Comparison of ENCODE assay signal across 8 cellular contexts in the genomic region with DNA sequence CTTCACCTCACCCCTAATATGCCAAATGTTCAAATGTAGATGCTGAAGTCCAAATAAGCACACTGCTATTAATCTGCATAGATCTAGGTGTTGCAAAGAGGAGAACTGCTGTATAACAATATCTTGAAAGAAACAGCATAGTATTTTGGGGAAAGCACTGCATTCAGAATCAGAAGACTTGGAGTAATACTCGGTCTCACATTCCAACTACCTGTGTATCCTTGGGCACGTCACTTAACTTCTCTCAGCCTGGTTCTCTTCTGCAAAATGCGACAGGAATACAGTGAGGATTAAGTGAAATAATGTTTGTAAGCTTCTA. TPM values are rescaled to one million over a fixed set of nuclear protein-coding genes. Genes with fewer than 3 reads are reported as not detected.
DNase-seq lines count a peak whose midpoint lies in the region; ATAC-seq and TF ChIP-seq lines count a peak whose summit lies in the region.

No MANE protein-coding gene starts in this region.

- H3K4me3 Mint-ChIP-seq in activated CD8-positive, alpha-beta memory T cell treated with anti-CD3 and anti-CD28 coated beads, Interleukin-2, amount 10 ng/mL, durations not matched to agents 7 days and 5 days: peak overlapping the region; percentile 94
- peak overlapping the region; percentile 88 to 98 (median 96) for H3K4me3 Mint-ChIP-seq in IgD-negative memory B cell

- H3K4me3 ChIP-seq in dorsolateral prefrontal cortex (peak overlapping the region; percentile 54 to 97 (median 86)), neuronal stem cell (ENCODE audit: low read length in 2 of 2) (peak overlapping the region; percentile 60 to 93)

- ATAC-seq in activated CD8-positive, alpha-beta memory T cell treated with anti-CD3 and anti-CD28 coated beads, Interleukin-2, amount 10 ng/mL, durations not matched to agents 7 days and 5 days: peak; percentile 28
- no peak for ATAC-seq in GM19035 (IDR thresholded peaks at IDR 0.05; ENCODE audit: unreplicated experiment)

- H3K23ac ChIP-seq in neuronal stem cell (ENCODE audit: low read depth, low read length, poor library complexity): no peak overlapping the region

- no peak for DNase-seq in activated CD8-positive, alpha-beta memory T cell treated with anti-CD3 and anti-CD28 coated beads, Interleukin-2, amount 10 ng/mL, durations not matched to agents 7 days and 5 days
- DNase-seq in activated CD8-positive, alpha-beta memory T cell treated with anti-CD3 and anti-CD28 coated beads, Interleukin-2, amount 50 U/mL, for 4 hours: no peak
- no peak for DNase-seq in dorsolateral prefrontal cortex
- no peak for DNase-seq in neuronal stem cell (ENCODE audit: low spot score)
- no peak for DNase-seq in LoVo (ENCODE audit: low spot score)
- DNase-seq in UCSD-AML1 (lab: John Stamatoyannopoulos, UW; ENCODE audit: unreplicated experiment): no peak

- H2BK5ac ChIP-seq in neuronal stem cell (ENCODE audit: low read length): no peak overlapping the region

- no peak overlapping the region for H4K8ac ChIP-seq in neuronal stem cell (ENCODE audit: low read depth, low read length)

- CTCF ChIA-PET in activated CD8-positive, alpha-beta memory T cell treated with anti-CD3 and anti-CD28 coated beads, Interleukin-2, amount 10 ng/mL, durations not matched to agents 7 days and 5 days (lab: Charles Lee): interaction anchor here (1.0 to 1.7 kb wide), 3 partner anchors 12 to 43 kb away, joined by 3 to 5 read pairs (median 5); a partner anchor contains a TSS

- H2AK5ac ChIP-seq in neuronal stem cell (ENCODE audit: low read depth, low read length): no peak overlapping the region

- peak overlapping the region; percentile 88 for H3K27ac Mint-ChIP-seq in activated CD8-positive, alpha-beta memory T cell treated with anti-CD3 and anti-CD28 coated beads, Interleukin-2, amount 10 ng/mL, durations not matched to agents 7 days and 5 days
- peak overlapping the region; percentile 95 to 98 (median 97) for H3K27ac Mint-ChIP-seq in IgD-negative memory B cell

- no peaks in the 10 kb centered on the region for H3K79me1 ChIP-seq in neuronal stem cell (ENCODE audit: low read depth, low read length)

- intact Hi-C loops in dorsolateral prefrontal cortex (cut with DNase I): no loop called here

- peaks cover 0 to 31% of the 10 kb centered on the region in 2 donors for H3K36me3 ChIP-seq in neuronal stem cell (replicated peaks in 1 of 2; ENCODE audit: control insufficient read depth in 2 of 2, insufficient read depth in 2 of 2, low read length in 2 of 2)

- H3K36me3 Mint-ChIP-seq in activated CD8-positive, alpha-beta memory T cell treated with anti-CD3 and anti-CD28 coated beads, Interleukin-2, amount 10 ng/mL, durations not matched to agents 7 days and 5 days: peaks cover 20% of the 10 kb centered on the region
- no peaks in the 10 kb centered on the region for H3K36me3 Mint-ChIP-seq in IgD-negative memory B cell

- H2BK15ac ChIP-seq in neuronal stem cell (ENCODE audit: low read length): no peak overlapping the region

- H3K27ac ChIP-seq in dorsolateral prefrontal cortex (peak overlapping the region in 54 of 59 donors; percentile 71 to 98 (median 93)), neuronal stem cell (replicated peaks; ENCODE audit: low read length) (no peak overlapping the region)

- no peak for TF ChIP-seq CTCF in dorsolateral prefrontal cortex (IDR thresholded peaks at IDR 0.05 in 54 of 56, conservative IDR thresholded peaks at IDR 0.05 in 2 of 56; ENCODE audit: low read depth in 1 of 56, partially characterized antibody in 56 of 56)

- H4K91ac ChIP-seq in neuronal stem cell (ENCODE audit: low read depth, low read length, poor library complexity): no peak overlapping the region

- H2BK12ac ChIP-seq in neuronal stem cell (ENCODE audit: low read length): no peak overlapping the region

- no peak overlapping the region for H3K18ac ChIP-seq in neuronal stem cell (ENCODE audit: low read length)

- WGBS in neuronal stem cell (ENCODE audit: extremely low coverage in 2 of 2, insufficient read length in 2 of 2, insufficient replicate concordance in 1 of 2), 2 donors: no CpG with 5 or more reads among the region's 3 CpGs

- no peaks in the 10 kb centered on the region for H3K27me3 ChIP-seq in dorsolateral prefrontal cortex
- no peaks in the 10 kb centered on the region for H3K27me3 ChIP-seq in neuronal stem cell (ENCODE audit: control insufficient read depth in 3 of 3, insufficient read depth in 3 of 3, low read depth in 1 of 3, low read length in 3 of 3)

- peaks cover 2 to 5% of the 10 kb centered on the region in 2 donors for H3K4me1 ChIP-seq in neuronal stem cell (ENCODE audit: control insufficient read depth in 2 of 2, insufficient read depth in 1 of 2, low read depth in 1 of 2, low read length in 2 of 2)

- H3K4me1 Mint-ChIP-seq in activated CD8-positive, alpha-beta memory T cell treated with anti-CD3 and anti-CD28 coated beads, Interleukin-2, amount 10 ng/mL, durations not matched to agents 7 days and 5 days: peaks cover 30% of the 10 kb centered on the region
- H3K4me1 Mint-ChIP-seq in IgD-negative memory B cell: peaks cover 14 to 28% (median 18%) of the 10 kb centered on the region in 3 donors

- H3K9ac ChIP-seq in neuronal stem cell (ENCODE audit: low read depth, low read length, poor library complexity): no peak overlapping the region

- no peak overlapping the region for H3K4ac ChIP-seq in neuronal stem cell (ENCODE audit: low read length)

- H3K27me3 Mint-ChIP-seq in activated CD8-positive, alpha-beta memory T cell treated with anti-CD3 and anti-CD28 coated beads, Interleukin-2, amount 10 ng/mL, durations not matched to agents 7 days and 5 days: no peaks in the 10 kb centered on the region
- no peaks in the 10 kb centered on the region for H3K27me3 Mint-ChIP-seq in IgD-negative memory B cell

- H3K14ac ChIP-seq in neuronal stem cell (ENCODE audit: low read length): no peak overlapping the region

- no peaks in the 10 kb centered on the region for H3K9me3 Mint-ChIP-seq in activated CD8-positive, alpha-beta memory T cell treated with anti-CD3 and anti-CD28 coated beads, Interleukin-2, amount 10 ng/mL, durations not matched to agents 7 days and 5 days (ENCODE audit: low read depth)
- no peaks in the 10 kb centered on the region for H3K9me3 Mint-ChIP-seq in IgD-negative memory B cell

- H2AFZ ChIP-seq in neuronal stem cell (ENCODE audit: low read length): peak overlapping the region; percentile 96

- no peak overlapping the region for H2BK120ac ChIP-seq in neuronal stem cell (ENCODE audit: low read depth, low read length)

- H3K4me2 ChIP-seq in neuronal stem cell (ENCODE audit: insufficient read depth, low read length, poor library complexity, severe bottlenecking): peak overlapping the region; percentile 56

- H3K9me3 ChIP-seq in neuronal stem cell (replicated peaks in 1 of 2; ENCODE audit: control insufficient read depth in 2 of 2, insufficient read depth in 1 of 2, low read depth in 1 of 2, low read length in 2 of 2): peaks cover 0 to 4% of the 10 kb centered on the region in 2 donors

RNA-seq across cellular contexts. Expression of a gene that starts 0.3 kb away (rescaled TPM):
- total RNA-seq in activated CD8-positive, alpha-beta memory T cell treated with anti-CD3 and anti-CD28 coated beads, Interleukin-2, amount 10 ng/mL, durations not matched to agents 7 days and 5 days: 10 to 100 TPM; 39.0 to 42.1 TPM
- 9.1 TPM for polyA plus RNA-seq in IgD-negative memory B cell
- total RNA-seq in dorsolateral prefrontal cortex: 10 to 100 TPM; 12.7 to 29.9 (median 20.4) TPM
- 58.5 TPM for polyA plus RNA-seq in neuronal stem cell (2013, experiment 1 of 2)
- 61.2 TPM for polyA plus RNA-seq in neuronal stem cell (2013, experiment 2 of 2)

RNA-seq across cellular contexts. Expression of a gene that starts 42.7 kb away (rescaled TPM):
- total RNA-seq in activated CD8-positive, alpha-beta memory T cell treated with anti-CD3 and anti-CD28 coated beads, Interleukin-2, amount 10 ng/mL, durations not matched to agents 7 days and 5 days: 10 to 100 TPM; 16.1 to 20.5 TPM
- polyA plus RNA-seq in IgD-negative memory B cell: 23.1 TPM
- 10 to 100 TPM; 51.2 to 90.3 (median 65.3) TPM for total RNA-seq in dorsolateral prefrontal cortex
- polyA plus RNA-seq in neuronal stem cell (2013, experiment 1 of 2): 16.6 TPM
- polyA plus RNA-seq in neuronal stem cell (2013, experiment 2 of 2): 17.0 TPM
